10 cellular contexts compared by ENCODE assay signal in genomic region chr14:93035917-93036651, GRCh38.
A peak's percentile ranks its signal among the peaks of the same experiment; 100 is the strongest.
DNase-seq lines count a peak whose midpoint lies in the region; ATAC-seq, FAIRE-seq and TF ChIP-seq lines count a peak whose summit lies in the region.
"Had no signal": no experiment of that assay in that cellular context is flagged by ENCODE, and none has a peak within 500 bp of the region (broad histone marks: within the 10 kb centered on the region; RNA-seq: fewer than 3 reads in every experiment).

No MANE protein-coding gene starts in this region.

- H3K27me3 ChIP-seq in bronchial epithelial cell (ENCODE audit: control insufficient read depth, insufficient read depth, low read length) (no peaks in the 10 kb centered on the region), stomach (no peaks in the 10 kb centered on the region)

- TF ChIP-seq CTCF in bronchial epithelial cell (IDR thresholded peaks at IDR 0.05; ENCODE audit: insufficient read depth, low read length, severe bottlenecking) (no peak), kidney (IDR thresholded peaks at IDR 0.05; ENCODE audit: borderline replicate concordance, extremely low read depth, insufficient read depth) (no peak), stomach (IDR thresholded peaks at IDR 0.05) (no peak), mesothelial cell of epicardium (IDR thresholded peaks at IDR 0.05; ENCODE audit: unreplicated experiment) (no peak)

- H3K4me3 Mint-ChIP-seq in IgD-negative memory B cell (peak overlapping the region in 3 of 4 donors; percentile 26 to 68 (median 44)), mesothelial cell of epicardium (no peak overlapping the region)

- H3K36me3 ChIP-seq in bronchial epithelial cell (ENCODE audit: control insufficient read depth, insufficient read depth, low read length) = no peaks in the 10 kb centered on the region
- no peaks in the 10 kb centered on the region for H3K36me3 ChIP-seq in kidney (ENCODE audit: control insufficient read depth in 1 of 2, insufficient read depth in 2 of 2, low read length in 2 of 2)
- no peaks in the 10 kb centered on the region for H3K36me3 ChIP-seq in stomach

- H3K9me3 Mint-ChIP-seq in IgD-negative memory B cell (no peaks in the 10 kb centered on the region), mesothelial cell of epicardium (no peaks in the 10 kb centered on the region)

- no peak overlapping the region for H3K9ac ChIP-seq in kidney (ENCODE audit: low read length in 2 of 2)

- FAIRE-seq in bronchial epithelial cell (lab: Jason Lieb, UNC) = peak; percentile 77
- FAIRE-seq in kidney (lab: Jason Lieb, UNC) = no peak

- H3K4me1 ChIP-seq in kidney (ENCODE audit: control insufficient read depth in 1 of 2, insufficient read depth in 1 of 2, low read depth in 1 of 2, low read length in 2 of 2) (peaks cover 15 to 52% of the 10 kb centered on the region in 2 donors), stomach (peaks cover 53 to 89% (median 67%) of the 10 kb centered on the region in 4 donors)

- no peak for TF ChIP-seq EP300 in stomach (IDR thresholded peaks at IDR 0.05)

- peak overlapping the region; percentile 28 to 32 for H3K27ac ChIP-seq in kidney (ENCODE audit: low read depth in 2 of 2, low read length in 2 of 2)
- peak overlapping the region in 4 of 5 donors; percentile 54 to 65 (median 56) for H3K27ac ChIP-seq in stomach

- H3K4me1 Mint-ChIP-seq in IgD-negative memory B cell (peaks cover 48 to 54% (median 52%) of the 10 kb centered on the region in 3 donors), mesothelial cell of epicardium (peaks cover 22% of the 10 kb centered on the region)

- H3K4me3 ChIP-seq in bronchial epithelial cell (ENCODE audit: low read depth, low read length) (no peak overlapping the region), kidney (ENCODE audit: low read length in 2 of 2) (no peak overlapping the region), stomach (no peak overlapping the region)

- 63 to 79% (median 77%) methylated on average over 19 to 22 of the region's 22 CpGs for WGBS in stomach, 5 donors

- intact Hi-C loops in kidney (cut with DNase I) = no loop called here
- intact Hi-C loops in stomach (cut with DNase I; ENCODE audit: low total_unique reads) = no loop called here

- peaks cover 3% of the 10 kb centered on the region for H3K36me3 Mint-ChIP-seq in IgD-negative memory B cell
- no peaks in the 10 kb centered on the region for H3K36me3 Mint-ChIP-seq in mesothelial cell of epicardium

- H3K27ac Mint-ChIP-seq in IgD-negative memory B cell (peak overlapping the region; percentile 81 to 86 (median 85)), mesothelial cell of epicardium (no peak overlapping the region)

- H3K9me3 ChIP-seq in kidney (ENCODE audit: control insufficient read depth in 1 of 2, low read length in 2 of 2) (no peaks in the 10 kb centered on the region), stomach (no peaks in the 10 kb centered on the region)

- DNase-seq in bronchial epithelial cell (ENCODE audit: low read depth) (no peak), kidney (peak; percentile 82), stomach (no peak), mesothelial cell of epicardium (ENCODE audit: low spot score in 2 of 2, unreplicated experiment in 2 of 2) (no peak), NCI-H748 treated with DMSO at 0.1 percent for 48 hours (lab: John Stamatoyannopoulos, UW) (no peak), NCI-H2107 treated with DMSO at 0.1 percent for 48 hours (lab: John Stamatoyannopoulos, UW; ENCODE audit: unreplicated experiment) (no peak)
- DNase-seq: activated CD4-positive, alpha-beta T cell treated with anti-CD3 and anti-CD28 coated beads, Interleukin-2, amount 50 U/mL, for 4 hours; stimulated activated CD4-positive, alpha-beta T cell treated with anti-CD3 and anti-CD28 coated beads, Interleukin-1b, Interleukin-23, amount 100 ng/mL, for 48 hours had no signal

- ATAC-seq in GM21526 (IDR thresholded peaks at IDR 0.05; ENCODE audit: low FRiP score, unreplicated experiment) = no peak

- TF ChIP-seq POLR2A in stomach (IDR thresholded peaks at IDR 0.05) = no peak

- no peaks in the 10 kb centered on the region for H3K27me3 Mint-ChIP-seq in IgD-negative memory B cell
- no peaks in the 10 kb centered on the region for H3K27me3 Mint-ChIP-seq in mesothelial cell of epicardium (ENCODE audit: low read depth)
